1 cellular context compared by ENCODE assay signal in genomic region chr14:103058209-103059055, GRCh38.
TF ChIP-seq lines count a peak whose summit lies in the region.

No MANE protein-coding gene starts in this region.

TF ChIP-seq in IMR-90, 13 proteins besides CTCF, POLR2A, EP300 and RAD21 (continued from another document):
- no peak for TF ChIP-seq CHD1 (IDR thresholded peaks at IDR 0.05; ENCODE audit: low read depth, low read length)
- no peak for TF ChIP-seq RCOR1 (IDR thresholded peaks at IDR 0.05; ENCODE audit: insufficient replicate concordance, low read length)
- TF ChIP-seq BHLHE40 (IDR thresholded peaks at IDR 0.05; ENCODE audit: low read depth, low read length) = no peak
- no peak for TF ChIP-seq CEBPB (IDR thresholded peaks at IDR 0.05; ENCODE audit: low read depth, low read length)
- no peak for TF ChIP-seq MAFK (IDR thresholded peaks at IDR 0.05; ENCODE audit: low read depth, low read length)
- TF ChIP-seq FOS (IDR thresholded peaks at IDR 0.05; ENCODE audit: low read depth, low read length) = no peak
TF ChIP-seq in IMR-90: peak in this region for 0.
